ENCODE assay signal across 8 cellular contexts in genomic region chr12:103884316-103884715, GRCh38. TPM values are rescaled to one million over a fixed set of nuclear protein-coding genes. Genes with fewer than 3 reads are reported as not detected.
A peak's percentile ranks its signal among the peaks of the same experiment; 100 is the strongest.
DNase-seq lines count a peak whose midpoint lies in the region; ATAC-seq and TF ChIP-seq lines count a peak whose summit lies in the region.

No MANE protein-coding gene starts in this region.

- TF ChIP-seq CTCF in heart right ventricle (IDR thresholded peaks at IDR 0.05) (peak in 7 of 9 donors; percentile 27 to 59 (median 46)), right atrium auricular region (IDR thresholded peaks at IDR 0.05) (peak in 1 of 2 donors; percentile 43), tibial artery (IDR thresholded peaks at IDR 0.05) (peak; percentile 45 to 50)

- intact Hi-C loops in heart right ventricle (cut with DNase I) (loop anchor here in 4 of 10 donors (5.0 to 10.0 kb wide), 2 partner anchors 220 to 223 kb away; no protein-coding TSS in a partner anchor), tibial artery (cut with DNase I; ENCODE audit: low total_unique reads) (loop anchor here (5.0 kb wide), 1 partner anchor 223 kb away; no protein-coding TSS in a partner anchor)

- DNase-seq in heart right ventricle = no peak
- no peak for DNase-seq in right atrium auricular region (ENCODE audit: low spot score)
- DNase-seq in NCI-H146 treated with DMSO at 0.1 percent for 48 hours (lab: John Stamatoyannopoulos, UW; ENCODE audit: unreplicated experiment) = peak; percentile 55
- peak; percentile 9 for DNase-seq in activated effector memory CD4-positive, alpha-beta T cell treated with Interleukin-2 at 50 U/mL for 16 hours
- peak; percentile 53 for DNase-seq in iPS-NIHi7 (ENCODE audit: extremely low spot score)
- DNase-seq in tibial artery = no peak

- H3K27ac ChIP-seq in heart right ventricle (no peak overlapping the region), right atrium auricular region (no peak overlapping the region), tibial artery (no peak overlapping the region)

- no peak overlapping the region for H3K4me3 ChIP-seq in heart right ventricle
- no peak overlapping the region for H3K4me3 ChIP-seq in right atrium auricular region
- no peak overlapping the region for H3K4me3 ChIP-seq in tibial artery

- H3K36me3 ChIP-seq in heart right ventricle (no peaks in the 10 kb centered on the region), right atrium auricular region (no peaks in the 10 kb centered on the region), tibial artery (no peaks in the 10 kb centered on the region)

- H3K4me1 ChIP-seq in heart right ventricle (no peaks in the 10 kb centered on the region), right atrium auricular region (no peaks in the 10 kb centered on the region), tibial artery (no peaks in the 10 kb centered on the region)

- ATAC-seq in heart right ventricle (peak in 2 of 8 donors; percentile 37 to 38), GM18517 (IDR thresholded peaks at IDR 0.05; ENCODE audit: unreplicated experiment) (no peak), HG02798 (IDR thresholded peaks at IDR 0.05; ENCODE audit: poor library complexity, unreplicated experiment) (no peak)

- 33 to 38% methylated on average over 4 of the region's 4 CpGs for WGBS in heart right ventricle, 2 donors

- H3K9me3 ChIP-seq in heart right ventricle (no peaks in the 10 kb centered on the region), right atrium auricular region (no peaks in the 10 kb centered on the region), tibial artery (no peaks in the 10 kb centered on the region)

- H3K27me3 ChIP-seq in heart right ventricle (no peaks in the 10 kb centered on the region), right atrium auricular region (no peaks in the 10 kb centered on the region), tibial artery (no peaks in the 10 kb centered on the region)

RNA-seq across cellular contexts. Expression of gene NT5DC3, which starts 43.3 kb away (rescaled TPM):
- total RNA-seq in heart right ventricle = 1 to 10 TPM; 2.5 to 4.9 (median 3.8) TPM
- 1 to 10 TPM; 1.0 to 2.3 TPM for polyA plus RNA-seq in heart right ventricle
- 1 to 10 TPM; 2.3 to 2.4 TPM for total RNA-seq in right atrium auricular region

RNA-seq across cellular contexts. Expression of gene HSP90B1, which starts 45.9 kb away (rescaled TPM):
- total RNA-seq in heart right ventricle (100 to 1,000 TPM; 235 to 487 (median 297) TPM), right atrium auricular region (100 to 1,000 TPM; 245 to 272 TPM)
- polyA plus RNA-seq in heart right ventricle = 1,000 to 10,000 TPM in 1 of 2 donors, 100 to 1,000 TPM in 1; 203 to 1,021 TPM

Comparison
In these comparisons a context has a peak if more than half of its experiments do, and no peak if none do; other contexts are left out.
1. DNase-seq: peak in NCI-H146 treated with DMSO at 0.1 percent for 48 hours (single experiment), activated effector memory CD4-positive, alpha-beta T cell treated with Interleukin-2 at 50 U/mL for 16 hours (single experiment) and iPS-NIHi7 (single experiment); none in heart right ventricle (0 of 2), right atrium auricular region (single experiment) and tibial artery (0 of 2).